In genomic region chr6:130801368-130801767, GRCh38 we compare ENCODE assay signal across 13 cellular contexts. TPM values are rescaled to one million over a fixed set of nuclear protein-coding genes. Genes with fewer than 3 reads are reported as not detected.
DNase-seq lines count a peak whose midpoint lies in the region; ATAC-seq and TF ChIP-seq lines count a peak whose summit lies in the region.
"Not testable (repeated sequence)": the region's sequence is repeated elsewhere in the genome, so short reads cannot be mapped to it uniquely, and the experiment has no call there.
"Had no signal": no experiment of that assay in that cellular context is flagged by ENCODE, and none has a peak within 500 bp of the region (broad histone marks: within the 10 kb centered on the region; RNA-seq: fewer than 3 reads in every experiment).

No MANE protein-coding gene starts in this region.

- not testable (repeated sequence) for H3K4me1 Mint-ChIP-seq in stimulated activated memory B cell treated with anti-CD40 and anti-IgM and Interleukin-4, amounts not matched to agents 10 μg/mL and 1 μg/mL and 100 μg/mL, for 72 hours; stimulated activated naive CD8-positive, alpha-beta T cell treated with anti-CD3 and anti-CD28 coated beads, Interleukin-15, amount 100 ng/mL, for 72 hours

- H3K27ac ChIP-seq in upper lobe of right lung: not testable (repeated sequence)

- H3K27me3 Mint-ChIP-seq in stimulated activated memory B cell treated with anti-CD40 and anti-IgM and Interleukin-4, amounts not matched to agents 10 μg/mL and 1 μg/mL and 100 μg/mL, for 72 hours; stimulated activated naive CD8-positive, alpha-beta T cell treated with anti-CD3 and anti-CD28 coated beads, Interleukin-15, amount 100 ng/mL, for 72 hours: not testable (repeated sequence)

- not testable (repeated sequence) for H3K4me3 ChIP-seq in upper lobe of right lung

- TF ChIP-seq CTCF in upper lobe of right lung (IDR thresholded peaks at IDR 0.05): not testable (repeated sequence)

- H3K27ac Mint-ChIP-seq in stimulated activated memory B cell treated with anti-CD40 and anti-IgM and Interleukin-4, amounts not matched to agents 10 μg/mL and 1 μg/mL and 100 μg/mL, for 72 hours: not testable (repeated sequence)
- H3K27ac Mint-ChIP-seq in stimulated activated naive CD8-positive, alpha-beta T cell treated with anti-CD3 and anti-CD28 coated beads, Interleukin-15, amount 100 ng/mL, for 72 hours: peak overlapping the region in 1 of 2 donors; percentile 80

- peak; percentile 64 for ATAC-seq in stimulated activated memory B cell treated with anti-CD40 and anti-IgM and Interleukin-4, amounts not matched to agents 10 μg/mL and 1 μg/mL and 100 μg/mL, for 72 hours
- ATAC-seq in stimulated activated naive CD8-positive, alpha-beta T cell treated with anti-CD3 and anti-CD28 coated beads, Interleukin-15, amount 100 ng/mL, for 72 hours: peak; percentile 57
- peak; percentile 39 for ATAC-seq in upper lobe of right lung

- not testable (repeated sequence) for H3K36me3 ChIP-seq in upper lobe of right lung

- intact Hi-C loops in upper lobe of right lung (cut with DNase I): not testable (repeated sequence)

- not testable (repeated sequence) for H3K9me3 ChIP-seq in upper lobe of right lung

- not testable (repeated sequence) for H3K4me3 Mint-ChIP-seq in stimulated activated memory B cell treated with anti-CD40 and anti-IgM and Interleukin-4, amounts not matched to agents 10 μg/mL and 1 μg/mL and 100 μg/mL, for 72 hours; stimulated activated naive CD8-positive, alpha-beta T cell treated with anti-CD3 and anti-CD28 coated beads, Interleukin-15, amount 100 ng/mL, for 72 hours

- not testable (repeated sequence) for H3K9me3 Mint-ChIP-seq in stimulated activated memory B cell treated with anti-CD40 and anti-IgM and Interleukin-4, amounts not matched to agents 10 μg/mL and 1 μg/mL and 100 μg/mL, for 72 hours
- H3K9me3 Mint-ChIP-seq in stimulated activated naive CD8-positive, alpha-beta T cell treated with anti-CD3 and anti-CD28 coated beads, Interleukin-15, amount 100 ng/mL, for 72 hours: peaks cover 0 to 12% of the 10 kb centered on the region in 2 donors

- not testable (repeated sequence) for H3K4me1 ChIP-seq in upper lobe of right lung

- not testable (repeated sequence) for DNase-seq in stimulated activated naive CD8-positive, alpha-beta T cell treated with anti-CD3 and anti-CD28 coated beads, Interleukin-15, amount 100 ng/mL, for 72 hours; upper lobe of right lung

- not testable (repeated sequence) for H3K36me3 Mint-ChIP-seq in stimulated activated memory B cell treated with anti-CD40 and anti-IgM and Interleukin-4, amounts not matched to agents 10 μg/mL and 1 μg/mL and 100 μg/mL, for 72 hours

- not testable (repeated sequence) for H3K27me3 ChIP-seq in upper lobe of right lung

RNA-seq across cellular contexts. Expression of gene SMLR1, which starts 25.8 kb away (rescaled TPM):
- not detected for total RNA-seq in upper lobe of right lung
- total RNA-seq: A172; A673; B cell; Calu3; CD4-positive, alpha-beta memory T cell; CD4-positive, alpha-beta T cell; CD4-positive, CD25-positive, alpha-beta regulatory T cell; CD8-positive, alpha-beta memory T cell; CD8-positive, alpha-beta T cell; Daoy had no signal
